8 cellular contexts compared by ENCODE assay signal in genomic region chr16:84647830-84648594, GRCh38. TPM values are rescaled to one million over a fixed set of nuclear protein-coding genes. Genes with fewer than 3 reads are reported as not detected.
A peak's percentile ranks its signal among the peaks of the same experiment; 100 is the strongest.
DNase-seq lines count a peak whose midpoint lies in the region; ATAC-seq and TF ChIP-seq lines count a peak whose summit lies in the region.

Gene KLHL36, plus strand, starts transcription at chr16:84648511. Its CDS starts 2,357 bp downstream, at chr16:84650868.

- H3K9me3 ChIP-seq in PC-9 (ENCODE audit: insufficient read depth, low read depth) (no peaks in the 10 kb centered on the region), neural progenitor cell (ENCODE audit: low read depth) (no peaks in the 10 kb centered on the region), subcutaneous abdominal adipose tissue (ENCODE audit: control insufficient read depth in 5 of 5, low read length in 5 of 5) (no peaks in the 10 kb centered on the region)

- DNase-seq in SKM-1 treated with dmso at 0.1 percent for 144 hours (lab: John Stamatoyannopoulos, UW; ENCODE audit: unreplicated experiment): peak; percentile 24
- DNase-seq in SKM-1 (lab: John Stamatoyannopoulos, UW; ENCODE audit: unreplicated experiment): no peak
- peak in 1 of 2 experiments; percentile 57 for DNase-seq in PC-9
- peak; percentile 69 for DNase-seq in activated T-helper 9 cell treated with anti-CD3 and anti-CD28 coated beads, Interleukin-2, amount 50 U/mL, for 16 hours (ENCODE audit: low read depth)
- DNase-seq in foreskin fibroblast: peak; percentile 26 to 73
- DNase-seq in neural progenitor cell (ENCODE audit: low spot score): peak; percentile 52

- H3K36me3 Mint-ChIP-seq in neural progenitor cell: peaks cover 7% of the 10 kb centered on the region

- H4K20me1 ChIP-seq in PC-9 (ENCODE audit: insufficient read depth): peaks cover 8% of the 10 kb centered on the region; the same call in 1 of the 2 replicates
- H4K20me1 ChIP-seq in neural progenitor cell (ENCODE audit: low read depth): peaks cover 14% of the 10 kb centered on the region

- H3K4me1 Mint-ChIP-seq in neural progenitor cell: peaks cover 33% of the 10 kb centered on the region

- H3K79me2 ChIP-seq in PC-9 (ENCODE audit: low read depth) (peaks cover 32% of the 10 kb centered on the region), neural progenitor cell (ENCODE audit: low read depth) (no peaks in the 10 kb centered on the region)

- peaks cover 18% of the 10 kb centered on the region for H3K4me1 ChIP-seq in PC-9 (replicated peaks; ENCODE audit: insufficient read depth)
- no peaks in the 10 kb centered on the region for H3K4me1 ChIP-seq in neural progenitor cell
- peaks cover 6 to 31% (median 26%) of the 10 kb centered on the region in 5 donors for H3K4me1 ChIP-seq in subcutaneous abdominal adipose tissue (ENCODE audit: control insufficient read depth in 5 of 5, insufficient read depth in 5 of 5, low read length in 5 of 5)

- H3K27me3 ChIP-seq in PC-9 (ENCODE audit: insufficient read depth, low read depth) (no peaks in the 10 kb centered on the region), neural progenitor cell (peaks cover 52% of the 10 kb centered on the region), subcutaneous abdominal adipose tissue (ENCODE audit: control insufficient read depth in 5 of 5, insufficient read depth in 4 of 5, low read length in 5 of 5) (no peaks in the 10 kb centered on the region)

- H3K27ac ChIP-seq in PC-9 (no peak within 1 kb of the TSS), neural progenitor cell (no peak within 1 kb of the TSS), subcutaneous abdominal adipose tissue (ENCODE audit: low read depth, low read length) (peak within 1 kb of the TSS; percentile 76)

- TF ChIP-seq CTCF in PC-9 (conservative IDR thresholded peaks at IDR 0.05) (no peak), foreskin fibroblast (IDR thresholded peaks at IDR 0.05; ENCODE audit: low read depth, low read length) (peak; percentile 12), neural progenitor cell (IDR thresholded peaks at IDR 0.05) (no peak)

- H3K4me3 Mint-ChIP-seq in neural progenitor cell: peak within 1 kb of the TSS; percentile 93

- H3K27ac Mint-ChIP-seq in neural progenitor cell: peak within 1 kb of the TSS; percentile 92

- POLR2A ChIA-PET in PC-9 (lab: Charles Lee; ENCODE audit: unreplicated experiment): interaction anchor here (0.6 kb wide), 1 partner anchor 294 kb away, joined by 3 read pairs; no protein-coding TSS in a partner anchor

- peak; percentile 81 for ATAC-seq in HG02870 (IDR thresholded peaks at IDR 0.05; ENCODE audit: unreplicated experiment)

- no peaks in the 10 kb centered on the region for H3K9me2 ChIP-seq in PC-9 (ENCODE audit: insufficient read depth)

- H3K4me2 ChIP-seq in PC-9: peak within 1 kb of the TSS; percentile 98
- peak within 1 kb of the TSS; percentile 98 for H3K4me2 ChIP-seq in neural progenitor cell

- H3K27me3 Mint-ChIP-seq in neural progenitor cell (ENCODE audit: insufficient read depth, low read depth): peaks cover 3% of the 10 kb centered on the region

- H3F3A ChIP-seq in PC-9 (ENCODE audit: insufficient read depth, low read depth): 0 out of 2 replicates have a peak, but pooled peaks cover 8% of the 10 kb centered on the region
- peaks cover 6% of the 10 kb centered on the region for H3F3A ChIP-seq in neural progenitor cell (ENCODE audit: low read depth)

- H3K9me3 Mint-ChIP-seq in neural progenitor cell: peaks cover 2% of the 10 kb centered on the region

- BruUV-seq in PC-9 (replicated peaks; lab: Mats Ljungman, UMichigan): no TSS peak

- CTCF ChIA-PET in PC-9 (lab: Charles Lee): no interaction called here

- intact Hi-C loops in PC-9 (cut with micrococcal nuclease; ENCODE audit: unreplicated experiment): no loop called here

- no peaks in the 10 kb centered on the region for H3K36me3 ChIP-seq in PC-9 (ENCODE audit: low read depth)
- H3K36me3 ChIP-seq in neural progenitor cell: no peaks in the 10 kb centered on the region
- peaks cover 0 to 23% (median 11%) of the 10 kb centered on the region in 5 donors for H3K36me3 ChIP-seq in subcutaneous abdominal adipose tissue (ENCODE audit: control insufficient read depth in 5 of 5, insufficient read depth in 5 of 5, low read length in 5 of 5)

- peak within 1 kb of the TSS; percentile 98 for H3K4me3 ChIP-seq in PC-9
- H3K4me3 ChIP-seq in foreskin fibroblast (ENCODE audit: low read depth in 1 of 2, low read length in 2 of 2): peak within 1 kb of the TSS; percentile 72 to 73
- H3K4me3 ChIP-seq in neural progenitor cell: peak within 1 kb of the TSS; percentile 72
- H3K4me3 ChIP-seq in subcutaneous abdominal adipose tissue (ENCODE audit: low read depth in 1 of 5, low read length in 5 of 5): peak within 1 kb of the TSS; percentile 67 to 76 (median 73)

- peak within 1 kb of the TSS; percentile 87 for H2AFZ ChIP-seq in PC-9
- peak within 1 kb of the TSS; percentile 98 for H2AFZ ChIP-seq in neural progenitor cell (replicated peaks)

- H3K9ac ChIP-seq in neural progenitor cell (no peak within 1 kb of the TSS), subcutaneous abdominal adipose tissue (ENCODE audit: low read length in 5 of 5) (peak within 1 kb of the TSS; percentile 68 to 88 (median 72))

RNA-seq across cellular contexts. Expression of gene KLHL36, which starts in this region (rescaled TPM):
- total RNA-seq in PC-9 (2021) (73.8 and 81.9 TPM in 2 replicates), neural progenitor cell (ENCODE audit: low replicate concordance) (15.9 and 25.3 TPM in 2 replicates)
